Comparison of ENCODE assay signal across 1 cellular context in the genomic region with DNA sequence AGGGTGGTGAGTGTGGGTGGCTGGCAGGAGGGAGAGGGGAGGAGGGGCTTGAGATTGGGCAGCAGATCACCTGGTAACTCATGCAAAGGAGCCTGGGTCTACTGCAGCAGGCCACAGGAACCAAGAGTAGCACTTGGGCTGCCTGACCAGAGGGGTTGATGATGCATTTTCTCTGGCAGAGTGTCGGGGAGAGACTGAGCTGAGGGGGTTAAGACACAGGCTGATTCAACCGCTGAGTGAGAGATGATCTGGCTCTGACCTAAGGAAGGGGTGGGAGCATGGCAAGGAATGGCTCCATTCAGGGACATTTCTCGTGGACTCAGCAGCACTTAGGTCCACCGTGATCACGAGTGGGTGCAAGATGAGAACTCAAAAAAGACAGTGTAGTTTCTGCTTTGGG.
TF ChIP-seq lines count a peak whose summit lies in the region.

No MANE protein-coding gene starts in this region.

TF ChIP-seq in IMR-90, 13 proteins besides CTCF, POLR2A, EP300 and RAD21 (continued from another document):
- TF ChIP-seq, protein P1, sequence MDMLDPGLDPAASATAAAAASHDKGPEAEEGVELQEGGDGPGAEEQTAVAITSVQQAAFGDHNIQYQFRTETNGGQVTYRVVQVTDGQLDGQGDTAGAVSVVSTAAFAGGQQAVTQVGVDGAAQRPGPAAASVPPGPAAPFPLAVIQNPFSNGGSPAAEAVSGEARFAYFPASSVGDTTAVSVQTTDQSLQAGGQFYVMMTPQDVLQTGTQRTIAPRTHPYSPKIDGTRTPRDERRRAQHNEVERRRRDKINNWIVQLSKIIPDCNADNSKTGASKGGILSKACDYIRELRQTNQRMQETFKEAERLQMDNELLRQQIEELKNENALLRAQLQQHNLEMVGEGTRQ (IDR thresholded peaks at IDR 0.05; ENCODE audit: low read depth, low read length), result no peak
- no peak for TF ChIP-seq RCOR1 (IDR thresholded peaks at IDR 0.05; ENCODE audit: insufficient replicate concordance, low read length)
- no peak for TF ChIP-seq MAFK (IDR thresholded peaks at IDR 0.05; ENCODE audit: low read depth, low read length)
- no peak for TF ChIP-seq MXI1 (IDR thresholded peaks at IDR 0.05; ENCODE audit: borderline replicate concordance, low read depth, low read length)
